ENCODE assay signal across 9 cellular contexts in the genomic region with DNA sequence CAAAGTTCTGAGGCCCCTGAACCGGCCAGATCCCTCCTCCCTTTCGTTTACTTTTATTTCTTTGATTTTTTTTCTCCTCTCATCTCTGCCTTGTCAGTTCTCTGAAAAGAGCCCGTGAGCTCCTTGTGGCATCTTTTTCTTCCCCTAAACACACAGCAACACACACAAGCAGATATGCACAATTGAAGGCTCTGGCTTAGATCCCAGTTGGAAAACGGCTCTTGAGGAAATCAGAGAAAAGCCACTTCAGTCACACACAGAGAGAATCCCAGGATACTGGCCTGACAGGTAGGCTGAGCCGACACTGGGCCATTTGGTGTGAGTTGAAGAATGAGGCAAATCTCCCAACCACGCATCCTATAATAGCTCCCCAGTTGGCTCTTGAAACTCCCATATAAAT. TPM values are rescaled to one million over a fixed set of nuclear protein-coding genes. Genes with fewer than 3 reads are reported as not detected.
A peak's percentile ranks its signal among the peaks of the same experiment; 100 is the strongest.
DNase-seq lines count a peak whose midpoint lies in the region; ATAC-seq and TF ChIP-seq lines count a peak whose summit lies in the region.
"Had no signal": no experiment of that assay in that cellular context is flagged by ENCODE, and none has a peak within 500 bp of the region (broad histone marks: within the 10 kb centered on the region; RNA-seq: fewer than 3 reads in every experiment).

No MANE protein-coding gene starts in this region.

- H4K20me1 ChIP-seq in DND-41 (ENCODE audit: insufficient read depth, low read length): no peaks in the 10 kb centered on the region

- H3K4me3 ChIP-seq in DND-41 (ENCODE audit: low read depth in 1 of 2, low read length in 2 of 2) (peak overlapping the region in 1 of 2 experiments; percentile 62; a peak in 1 of 4 replicates), Peyer's patch (peak overlapping the region in 3 of 4 donors; percentile 27 to 49 (median 44)), rectal smooth muscle tissue (ENCODE audit: low read length) (peak overlapping the region; percentile 76)

- no peak for ATAC-seq in DND-41 (ENCODE audit: insufficient read depth, low read depth)
- no peak for ATAC-seq in GM19452 (IDR thresholded peaks at IDR 0.05; ENCODE audit: unreplicated experiment)
- no peak for ATAC-seq in HG02981 (IDR thresholded peaks at IDR 0.05; ENCODE audit: unreplicated experiment)

- H3K4me2 ChIP-seq in DND-41 (ENCODE audit: insufficient read depth, low read length): peak overlapping the region; percentile 90

- no peak overlapping the region for H3K4me3 Mint-ChIP-seq in endothelial cell (ENCODE audit: unreplicated experiment)

- H3K9me3 ChIP-seq in DND-41 (ENCODE audit: insufficient read depth, low read length, severe bottlenecking) (no peaks in the 10 kb centered on the region), Peyer's patch (no peaks in the 10 kb centered on the region)

- no peak for DNase-seq in DND-41
- no peak for DNase-seq in Peyer's patch
- DNase-seq in endothelial cell (ENCODE audit: low spot score): no peak
- no peak for DNase-seq in NCI-H226
- DNase-seq in HUDEP-2 (lab: John Stamatoyannopoulos, UW; ENCODE audit: unreplicated experiment in 76 of 76): no peak

- H3K36me3 Mint-ChIP-seq in endothelial cell (ENCODE audit: low read depth, unreplicated experiment): peaks cover 38% of the 10 kb centered on the region

- H3K27ac ChIP-seq in DND-41 (ENCODE audit: low read length) (no peak overlapping the region), Peyer's patch (no peak overlapping the region), rectal smooth muscle tissue (ENCODE audit: low read depth, low read length) (no peak overlapping the region)

- H3K27ac Mint-ChIP-seq in endothelial cell (ENCODE audit: unreplicated experiment): peak overlapping the region; percentile 76

- H3K4me1 ChIP-seq in DND-41 (ENCODE audit: insufficient read depth, low read length) (peaks cover 19% of the 10 kb centered on the region; the same call in 1 of the 2 replicates), Peyer's patch (no peaks in the 10 kb centered on the region), rectal smooth muscle tissue (ENCODE audit: control insufficient read depth, insufficient read depth, low read length) (no peaks in the 10 kb centered on the region)

- TF ChIP-seq CTCF in DND-41 (IDR thresholded peaks at IDR 0.05; ENCODE audit: borderline replicate concordance, extremely low read depth, low read length, poor library complexity, severe bottlenecking) (no peak), Peyer's patch (IDR thresholded peaks at IDR 0.05) (no peak), endothelial cell (IDR thresholded peaks at IDR 0.05; ENCODE audit: unreplicated experiment) (no peak)

- H3K4me1 Mint-ChIP-seq in endothelial cell (ENCODE audit: unreplicated experiment): peaks cover 44% of the 10 kb centered on the region

- H3K27me3 Mint-ChIP-seq in endothelial cell (ENCODE audit: unreplicated experiment): peaks cover 2% of the 10 kb centered on the region

- no peak overlapping the region for H3K9ac ChIP-seq in DND-41 (ENCODE audit: low read depth, low read length)
- no peak overlapping the region for H3K9ac ChIP-seq in rectal smooth muscle tissue (ENCODE audit: low read length)

- no peaks in the 10 kb centered on the region for H3K79me2 ChIP-seq in DND-41 (ENCODE audit: insufficient read depth, low read length)

- no peak for TF ChIP-seq POLR2A in Peyer's patch (IDR thresholded peaks at IDR 0.05)

- peak overlapping the region; percentile 84 for H2AFZ ChIP-seq in DND-41 (ENCODE audit: low read depth, low read length)

- no peaks in the 10 kb centered on the region for H3K9me3 Mint-ChIP-seq in endothelial cell (ENCODE audit: unreplicated experiment)

- H3K36me3 ChIP-seq in DND-41 (ENCODE audit: insufficient read depth, low read length) (no peaks in the 10 kb centered on the region), Peyer's patch (no peaks in the 10 kb centered on the region), rectal smooth muscle tissue (ENCODE audit: control insufficient read depth, insufficient read depth, low read length) (no peaks in the 10 kb centered on the region)

- H3K27me3 ChIP-seq in DND-41 (ENCODE audit: insufficient read depth, low read length, poor library complexity) (no peaks in the 10 kb centered on the region), Peyer's patch (no peaks in the 10 kb centered on the region), rectal smooth muscle tissue (ENCODE audit: control insufficient read depth, insufficient read depth, low read length) (peaks cover 4% of the 10 kb centered on the region)

RNA-seq across cellular contexts. Expression of a gene that starts 12.9 kb away (rescaled TPM):
- 1 to 10 TPM; 1.8 to 9.9 (median 6.5) TPM for total RNA-seq in Peyer's patch
- total RNA-seq in endothelial cell (ENCODE audit: unreplicated experiment): 286 TPM
- total RNA-seq: SK-MEL-5 had no signal

Comparison
In these comparisons a context has a peak if more than half of its experiments do, and no peak if none do; other contexts are left out.
1. RNA of a gene that starts 12.9 kb away (total RNA-seq): 286 TPM in endothelial cell (single experiment); 1.8 to 9.9 TPM in Peyer's patch; every median in the first group is over 10 times any median in the second.